ENCODE assay signal across 2 cellular contexts in genomic region chr16:1870365-1871082, GRCh38.
TF ChIP-seq lines count a peak whose summit lies in the region.

No MANE protein-coding gene starts in this region.

TF ChIP-seq in K562, 482 proteins besides CTCF, POLR2A, EP300 and RAD21 (continued from another document):
- TF ChIP-seq CHD7 (IDR thresholded peaks at IDR 0.05; ENCODE audit: low read depth, low read length) (no peak), GATA2 (CRISPR knock-in tag; IDR thresholded peaks at IDR 0.05) (no peak), C11orf30 (IDR thresholded peaks at IDR 0.05; ENCODE audit: low read depth) (no peak), THRAP3 (IDR thresholded peaks at IDR 0.05; ENCODE audit: borderline replicate concordance) (no peak), SMAD2 (IDR thresholded peaks at IDR 0.05; ENCODE audit: low read depth, low read length) (no peak)

TF ChIP-seq in HepG2, 621 proteins besides CTCF, POLR2A, EP300 and RAD21 (continued from another document and continues in another):
- peak; percentile 36; the same call in 1 of the 2 replicates for TF ChIP-seq PATZ1 (CRISPR knock-in tag; IDR thresholded peaks at IDR 0.05)
- peak; percentile 24; the same call in 1 of the 2 replicates for TF ChIP-seq BCL6 (CRISPR knock-in tag; IDR thresholded peaks at IDR 0.05)
- no peak for TF ChIP-seq ZNF839 (CRISPR knock-in tag; IDR thresholded peaks at IDR 0.05; ENCODE audit: borderline replicate concordance)
- no peak for TF ChIP-seq ZNF773 (CRISPR knock-in tag; IDR thresholded peaks at IDR 0.05; ENCODE audit: borderline replicate concordance)
- no peak for TF ChIP-seq LCORL (IDR thresholded peaks at IDR 0.05)
- TF ChIP-seq LCORL (CRISPR knock-in tag; IDR thresholded peaks at IDR 0.05) = 0 out of 2 replicates have a peak, but pooled peaks have one; percentile 40
- TF ChIP-seq NR3C1 (CRISPR knock-in tag; IDR thresholded peaks at IDR 0.05) = no peak
- TF ChIP-seq HNF4A (CRISPR knock-in tag; IDR thresholded peaks at IDR 0.05) = peak; percentile 41; the same call in 1 of the 2 replicates
- TF ChIP-seq ZFP36 (IDR thresholded peaks at IDR 0.05; ENCODE audit: borderline replicate concordance, low read depth, low read length, partially characterized antibody) = no peak
- peak; percentile 38; the same call in 1 of the 3 replicates for TF ChIP-seq MXI1 (IDR thresholded peaks at IDR 0.05; ENCODE audit: borderline replicate concordance, low read depth, low read length)
- peak; percentile 30; the same call in 1 of the 2 replicates for TF ChIP-seq HMG20A (CRISPR knock-in tag; IDR thresholded peaks at IDR 0.05; ENCODE audit: borderline replicate concordance)
- no peak for TF ChIP-seq ZNF451 (CRISPR knock-in tag; IDR thresholded peaks at IDR 0.05)
- TF ChIP-seq ZNF3 (CRISPR knock-in tag; IDR thresholded peaks at IDR 0.05) = no peak
- TF ChIP-seq, protein P1, sequence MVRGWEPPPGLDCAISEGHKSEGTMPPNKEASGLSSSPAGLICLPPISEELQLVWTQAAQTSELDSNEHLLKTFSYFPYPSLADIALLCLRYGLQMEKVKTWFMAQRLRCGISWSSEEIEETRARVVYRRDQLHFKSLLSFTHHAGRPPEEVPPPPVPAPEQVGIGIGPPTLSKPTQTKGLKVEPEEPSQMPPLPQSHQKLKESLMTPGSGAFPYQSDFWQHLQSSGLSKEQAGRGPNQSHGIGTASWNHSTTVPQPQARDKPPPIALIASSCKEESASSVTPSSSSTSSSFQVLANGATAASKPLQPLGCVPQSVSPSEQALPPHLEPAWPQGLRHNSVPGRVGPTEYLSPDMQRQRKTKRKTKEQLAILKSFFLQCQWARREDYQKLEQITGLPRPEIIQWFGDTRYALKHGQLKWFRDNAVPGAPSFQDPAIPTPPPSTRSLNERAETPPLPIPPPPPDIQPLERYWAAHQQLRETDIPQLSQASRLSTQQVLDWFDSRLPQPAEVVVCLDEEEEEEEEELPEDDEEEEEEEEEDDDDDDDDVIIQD (CRISPR knock-in tag; IDR thresholded peaks at IDR 0.05; ENCODE audit: low read depth) = no peak
- TF ChIP-seq U2AF2 (IDR thresholded peaks at IDR 0.05; ENCODE audit: low read depth, low read length) = no peak
- TF ChIP-seq ARID5B (CRISPR knock-in tag; IDR thresholded peaks at IDR 0.05) = peak; percentile 74
- no peak for TF ChIP-seq TBL1XR1 (IDR thresholded peaks at IDR 0.05; ENCODE audit: borderline replicate concordance, low read length, partially characterized antibody)
- peak; percentile 45; the same call in 1 of the 2 replicates for TF ChIP-seq CREB1 (IDR thresholded peaks at IDR 0.05)
- no peak for TF ChIP-seq CREB1 (CRISPR knock-in tag; IDR thresholded peaks at IDR 0.05)
- TF ChIP-seq NFRKB (IDR thresholded peaks at IDR 0.05) = no peak
- TF ChIP-seq SALL1 (CRISPR knock-in tag; IDR thresholded peaks at IDR 0.05) = no peak; the same call in 1 of the 2 replicates
- TF ChIP-seq FOSL1 (CRISPR knock-in tag; IDR thresholded peaks at IDR 0.05; ENCODE audit: borderline replicate concordance) = peak; percentile 68; the same call in 1 of the 2 replicates
- 0 out of 2 replicates have a peak, but pooled peaks have one; percentile 24 for TF ChIP-seq ARNTL (CRISPR knock-in tag; IDR thresholded peaks at IDR 0.05)
- TF ChIP-seq ZNF709 (CRISPR knock-in tag; IDR thresholded peaks at IDR 0.05) = no peak
- TF ChIP-seq KLF13 (CRISPR knock-in tag; IDR thresholded peaks at IDR 0.05) = no peak
- TF ChIP-seq SNRNP70 (IDR thresholded peaks at IDR 0.05; ENCODE audit: low read depth, low read length) = no peak
- TF ChIP-seq ZNF776 (CRISPR knock-in tag; IDR thresholded peaks at IDR 0.05) = no peak
- no peak for TF ChIP-seq SIX4 (CRISPR knock-in tag; IDR thresholded peaks at IDR 0.05)
- TF ChIP-seq NFKBIZ (CRISPR knock-in tag; IDR thresholded peaks at IDR 0.05) = no peak
- TF ChIP-seq, protein P2, sequence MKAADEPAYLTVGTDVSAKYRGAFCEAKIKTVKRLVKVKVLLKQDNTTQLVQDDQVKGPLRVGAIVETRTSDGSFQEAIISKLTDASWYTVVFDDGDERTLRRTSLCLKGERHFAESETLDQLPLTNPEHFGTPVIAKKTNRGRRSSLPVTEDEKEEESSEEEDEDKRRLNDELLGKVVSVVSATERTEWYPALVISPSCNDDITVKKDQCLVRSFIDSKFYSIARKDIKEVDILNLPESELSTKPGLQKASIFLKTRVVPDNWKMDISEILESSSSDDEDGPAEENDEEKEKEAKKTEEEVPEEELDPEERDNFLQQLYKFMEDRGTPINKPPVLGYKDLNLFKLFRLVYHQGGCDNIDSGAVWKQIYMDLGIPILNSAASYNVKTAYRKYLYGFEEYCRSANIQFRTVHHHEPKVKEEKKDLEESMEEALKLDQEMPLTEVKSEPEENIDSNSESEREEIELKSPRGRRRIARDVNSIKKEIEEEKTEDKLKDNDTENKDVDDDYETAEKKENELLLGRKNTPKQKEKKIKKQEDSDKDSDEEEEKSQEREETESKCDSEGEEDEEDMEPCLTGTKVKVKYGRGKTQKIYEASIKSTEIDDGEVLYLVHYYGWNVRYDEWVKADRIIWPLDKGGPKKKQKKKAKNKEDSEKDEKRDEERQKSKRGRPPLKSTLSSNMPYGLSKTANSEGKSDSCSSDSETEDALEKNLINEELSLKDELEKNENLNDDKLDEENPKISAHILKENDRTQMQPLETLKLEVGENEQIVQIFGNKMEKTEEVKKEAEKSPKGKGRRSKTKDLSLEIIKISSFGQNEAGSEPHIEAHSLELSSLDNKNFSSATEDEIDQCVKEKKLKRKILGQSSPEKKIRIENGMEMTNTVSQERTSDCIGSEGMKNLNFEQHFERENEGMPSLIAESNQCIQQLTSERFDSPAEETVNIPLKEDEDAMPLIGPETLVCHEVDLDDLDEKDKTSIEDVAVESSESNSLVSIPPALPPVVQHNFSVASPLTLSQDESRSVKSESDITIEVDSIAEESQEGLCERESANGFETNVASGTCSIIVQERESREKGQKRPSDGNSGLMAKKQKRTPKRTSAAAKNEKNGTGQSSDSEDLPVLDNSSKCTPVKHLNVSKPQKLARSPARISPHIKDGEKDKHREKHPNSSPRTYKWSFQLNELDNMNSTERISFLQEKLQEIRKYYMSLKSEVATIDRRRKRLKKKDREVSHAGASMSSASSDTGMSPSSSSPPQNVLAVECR (CRISPR knock-in tag; IDR thresholded peaks at IDR 0.05; ENCODE audit: borderline replicate concordance) = peak; percentile 27; the same call in 1 of the 2 replicates
- peak; percentile 95 for TF ChIP-seq RARA (CRISPR knock-in tag; IDR thresholded peaks at IDR 0.05)
- TF ChIP-seq ZNF761 (CRISPR knock-in tag; conservative IDR thresholded peaks at IDR 0.05) = no peak
- no peak for TF ChIP-seq ZNF749 (CRISPR knock-in tag; IDR thresholded peaks at IDR 0.05; ENCODE audit: borderline replicate concordance)
- TF ChIP-seq ZFP36L1 (CRISPR knock-in tag; IDR thresholded peaks at IDR 0.05) = no peak
- TF ChIP-seq ZNF614 (CRISPR knock-in tag; IDR thresholded peaks at IDR 0.05; ENCODE audit: borderline replicate concordance) = no peak
- TF ChIP-seq ZNF350 (CRISPR knock-in tag; IDR thresholded peaks at IDR 0.05; ENCODE audit: borderline replicate concordance, low read depth) = no peak
- TF ChIP-seq, protein P3, sequence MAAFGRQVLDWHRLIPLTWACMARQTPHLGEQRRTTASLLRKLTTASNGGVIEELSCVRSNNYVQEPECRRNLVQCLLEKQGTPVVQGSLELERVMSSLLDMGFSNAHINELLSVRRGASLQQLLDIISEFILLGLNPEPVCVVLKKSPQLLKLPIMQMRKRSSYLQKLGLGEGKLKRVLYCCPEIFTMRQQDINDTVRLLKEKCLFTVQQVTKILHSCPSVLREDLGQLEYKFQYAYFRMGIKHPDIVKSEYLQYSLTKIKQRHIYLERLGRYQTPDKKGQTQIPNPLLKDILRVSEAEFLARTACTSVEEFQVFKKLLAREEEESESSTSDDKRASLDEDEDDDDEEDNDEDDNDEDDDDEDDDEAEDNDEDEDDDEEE (CRISPR knock-in tag; IDR thresholded peaks at IDR 0.05) = no peak
- TF ChIP-seq JUND (CRISPR knock-in tag; IDR thresholded peaks at IDR 0.05) = peak; percentile 18
- peak; percentile 78; the same call in 1 of the 2 replicates for TF ChIP-seq ATF3 (CRISPR knock-in tag; IDR thresholded peaks at IDR 0.05)
- TF ChIP-seq ZNF570 (CRISPR knock-in tag; IDR thresholded peaks at IDR 0.05; ENCODE audit: borderline replicate concordance) = no peak
- TF ChIP-seq RCOR2 (CRISPR knock-in tag; IDR thresholded peaks at IDR 0.05) = no peak
- peak; percentile 46; the same call in 1 of the 2 replicates for TF ChIP-seq RXRB (CRISPR knock-in tag; IDR thresholded peaks at IDR 0.05; ENCODE audit: borderline replicate concordance)
- TF ChIP-seq YEATS4 (CRISPR knock-in tag; IDR thresholded peaks at IDR 0.05; ENCODE audit: borderline replicate concordance) = no peak
- no peak for TF ChIP-seq ZNF263 (CRISPR knock-in tag; IDR thresholded peaks at IDR 0.05)
- no peak for TF ChIP-seq WIZ (CRISPR knock-in tag; IDR thresholded peaks at IDR 0.05)
- no peak for TF ChIP-seq HMG20B (CRISPR knock-in tag; conservative IDR thresholded peaks at IDR 0.05)
- TF ChIP-seq POGZ (CRISPR knock-in tag; IDR thresholded peaks at IDR 0.05) = peak; percentile 32; the same call in 1 of the 2 replicates
- TF ChIP-seq PCBP2 (optimal IDR thresholded peaks at IDR 0.05; ENCODE audit: low read depth, low read length, poor library complexity, severe bottlenecking) = no peak
- TF ChIP-seq, protein P4, sequence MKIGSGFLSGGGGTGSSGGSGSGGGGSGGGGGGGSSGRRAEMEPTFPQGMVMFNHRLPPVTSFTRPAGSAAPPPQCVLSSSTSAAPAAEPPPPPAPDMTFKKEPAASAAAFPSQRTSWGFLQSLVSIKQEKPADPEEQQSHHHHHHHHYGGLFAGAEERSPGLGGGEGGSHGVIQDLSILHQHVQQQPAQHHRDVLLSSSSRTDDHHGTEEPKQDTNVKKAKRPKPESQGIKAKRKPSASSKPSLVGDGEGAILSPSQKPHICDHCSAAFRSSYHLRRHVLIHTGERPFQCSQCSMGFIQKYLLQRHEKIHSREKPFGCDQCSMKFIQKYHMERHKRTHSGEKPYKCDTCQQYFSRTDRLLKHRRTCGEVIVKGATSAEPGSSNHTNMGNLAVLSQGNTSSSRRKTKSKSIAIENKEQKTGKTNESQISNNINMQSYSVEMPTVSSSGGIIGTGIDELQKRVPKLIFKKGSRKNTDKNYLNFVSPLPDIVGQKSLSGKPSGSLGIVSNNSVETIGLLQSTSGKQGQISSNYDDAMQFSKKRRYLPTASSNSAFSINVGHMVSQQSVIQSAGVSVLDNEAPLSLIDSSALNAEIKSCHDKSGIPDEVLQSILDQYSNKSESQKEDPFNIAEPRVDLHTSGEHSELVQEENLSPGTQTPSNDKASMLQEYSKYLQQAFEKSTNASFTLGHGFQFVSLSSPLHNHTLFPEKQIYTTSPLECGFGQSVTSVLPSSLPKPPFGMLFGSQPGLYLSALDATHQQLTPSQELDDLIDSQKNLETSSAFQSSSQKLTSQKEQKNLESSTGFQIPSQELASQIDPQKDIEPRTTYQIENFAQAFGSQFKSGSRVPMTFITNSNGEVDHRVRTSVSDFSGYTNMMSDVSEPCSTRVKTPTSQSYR (CRISPR knock-in tag; IDR thresholded peaks at IDR 0.05; ENCODE audit: borderline replicate concordance) = peak; percentile 35; the same call in 1 of the 2 replicates
- peak; percentile 41 for TF ChIP-seq NR2F6 (IDR thresholded peaks at IDR 0.05)
- TF ChIP-seq NR2F6 (CRISPR knock-in tag; IDR thresholded peaks at IDR 0.05) = no peak
